In the genomic region with DNA sequence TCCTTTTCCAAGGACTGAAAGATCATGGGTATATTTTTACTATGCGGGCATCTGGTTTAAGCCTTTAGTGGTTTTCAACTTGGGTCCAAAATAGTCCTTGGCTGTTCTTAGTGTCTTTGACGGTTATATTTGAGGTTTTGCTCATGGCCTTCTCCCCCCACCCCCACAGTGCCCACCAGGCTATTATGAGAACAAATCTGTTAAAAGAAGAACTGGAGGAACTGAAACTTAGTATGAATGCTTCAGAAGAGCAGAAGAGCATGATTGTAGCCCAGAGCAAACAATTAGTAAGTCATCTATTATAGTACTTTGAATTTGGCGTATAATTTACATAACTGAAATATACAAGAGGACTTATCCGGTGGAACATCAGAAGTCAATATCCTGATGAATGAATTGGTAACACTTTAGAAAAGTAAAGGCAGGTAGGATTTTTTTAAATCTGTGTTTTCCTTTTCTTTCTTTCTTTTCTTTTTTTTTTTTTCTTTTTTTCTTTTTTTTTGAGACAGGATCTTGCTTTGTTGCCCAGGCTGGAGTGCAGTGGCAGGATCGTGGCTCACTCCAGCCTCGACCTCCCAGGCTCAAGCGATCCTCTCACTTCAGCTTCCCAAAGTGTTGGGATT, we compare ENCODE assay signal across 1 cellular context.
TF ChIP-seq lines count a peak whose summit lies in the region.

No MANE protein-coding gene starts in this region.

TF ChIP-seq in GM12878, 131 proteins besides CTCF, POLR2A, EP300 and RAD21 (continued from another document and continues in another):
- TF ChIP-seq, protein P1, sequence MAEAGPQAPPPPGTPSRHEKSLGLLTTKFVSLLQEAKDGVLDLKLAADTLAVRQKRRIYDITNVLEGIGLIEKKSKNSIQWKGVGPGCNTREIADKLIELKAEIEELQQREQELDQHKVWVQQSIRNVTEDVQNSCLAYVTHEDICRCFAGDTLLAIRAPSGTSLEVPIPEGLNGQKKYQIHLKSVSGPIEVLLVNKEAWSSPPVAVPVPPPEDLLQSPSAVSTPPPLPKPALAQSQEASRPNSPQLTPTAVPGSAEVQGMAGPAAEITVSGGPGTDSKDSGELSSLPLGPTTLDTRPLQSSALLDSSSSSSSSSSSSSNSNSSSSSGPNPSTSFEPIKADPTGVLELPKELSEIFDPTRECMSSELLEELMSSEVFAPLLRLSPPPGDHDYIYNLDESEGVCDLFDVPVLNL (IDR thresholded peaks at IDR 0.05; ENCODE audit: low read depth, low read length): no peak
- TF ChIP-seq, protein P2, sequence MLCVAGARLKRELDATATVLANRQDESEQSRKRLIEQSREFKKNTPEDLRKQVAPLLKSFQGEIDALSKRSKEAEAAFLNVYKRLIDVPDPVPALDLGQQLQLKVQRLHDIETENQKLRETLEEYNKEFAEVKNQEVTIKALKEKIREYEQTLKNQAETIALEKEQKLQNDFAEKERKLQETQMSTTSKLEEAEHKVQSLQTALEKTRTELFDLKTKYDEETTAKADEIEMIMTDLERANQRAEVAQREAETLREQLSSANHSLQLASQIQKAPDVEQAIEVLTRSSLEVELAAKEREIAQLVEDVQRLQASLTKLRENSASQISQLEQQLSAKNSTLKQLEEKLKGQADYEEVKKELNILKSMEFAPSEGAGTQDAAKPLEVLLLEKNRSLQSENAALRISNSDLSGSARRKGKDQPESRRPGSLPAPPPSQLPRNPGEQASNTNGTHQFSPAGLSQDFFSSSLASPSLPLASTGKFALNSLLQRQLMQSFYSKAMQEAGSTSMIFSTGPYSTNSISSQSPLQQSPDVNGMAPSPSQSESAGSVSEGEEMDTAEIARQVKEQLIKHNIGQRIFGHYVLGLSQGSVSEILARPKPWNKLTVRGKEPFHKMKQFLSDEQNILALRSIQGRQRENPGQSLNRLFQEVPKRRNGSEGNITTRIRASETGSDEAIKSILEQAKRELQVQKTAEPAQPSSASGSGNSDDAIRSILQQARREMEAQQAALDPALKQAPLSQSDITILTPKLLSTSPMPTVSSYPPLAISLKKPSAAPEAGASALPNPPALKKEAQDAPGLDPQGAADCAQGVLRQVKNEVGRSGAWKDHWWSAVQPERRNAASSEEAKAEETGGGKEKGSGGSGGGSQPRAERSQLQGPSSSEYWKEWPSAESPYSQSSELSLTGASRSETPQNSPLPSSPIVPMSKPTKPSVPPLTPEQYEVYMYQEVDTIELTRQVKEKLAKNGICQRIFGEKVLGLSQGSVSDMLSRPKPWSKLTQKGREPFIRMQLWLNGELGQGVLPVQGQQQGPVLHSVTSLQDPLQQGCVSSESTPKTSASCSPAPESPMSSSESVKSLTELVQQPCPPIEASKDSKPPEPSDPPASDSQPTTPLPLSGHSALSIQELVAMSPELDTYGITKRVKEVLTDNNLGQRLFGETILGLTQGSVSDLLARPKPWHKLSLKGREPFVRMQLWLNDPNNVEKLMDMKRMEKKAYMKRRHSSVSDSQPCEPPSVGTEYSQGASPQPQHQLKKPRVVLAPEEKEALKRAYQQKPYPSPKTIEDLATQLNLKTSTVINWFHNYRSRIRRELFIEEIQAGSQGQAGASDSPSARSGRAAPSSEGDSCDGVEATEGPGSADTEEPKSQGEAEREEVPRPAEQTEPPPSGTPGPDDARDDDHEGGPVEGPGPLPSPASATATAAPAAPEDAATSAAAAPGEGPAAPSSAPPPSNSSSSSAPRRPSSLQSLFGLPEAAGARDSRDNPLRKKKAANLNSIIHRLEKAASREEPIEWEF (IDR thresholded peaks at IDR 0.05; ENCODE audit: insufficient replicate concordance, low read depth, low read length): no peak
- TF ChIP-seq POU2F2 (IDR thresholded peaks at IDR 0.05; ENCODE audit: borderline replicate concordance, low read depth, low read length): peak; percentile 90
- TF ChIP-seq, protein P3, sequence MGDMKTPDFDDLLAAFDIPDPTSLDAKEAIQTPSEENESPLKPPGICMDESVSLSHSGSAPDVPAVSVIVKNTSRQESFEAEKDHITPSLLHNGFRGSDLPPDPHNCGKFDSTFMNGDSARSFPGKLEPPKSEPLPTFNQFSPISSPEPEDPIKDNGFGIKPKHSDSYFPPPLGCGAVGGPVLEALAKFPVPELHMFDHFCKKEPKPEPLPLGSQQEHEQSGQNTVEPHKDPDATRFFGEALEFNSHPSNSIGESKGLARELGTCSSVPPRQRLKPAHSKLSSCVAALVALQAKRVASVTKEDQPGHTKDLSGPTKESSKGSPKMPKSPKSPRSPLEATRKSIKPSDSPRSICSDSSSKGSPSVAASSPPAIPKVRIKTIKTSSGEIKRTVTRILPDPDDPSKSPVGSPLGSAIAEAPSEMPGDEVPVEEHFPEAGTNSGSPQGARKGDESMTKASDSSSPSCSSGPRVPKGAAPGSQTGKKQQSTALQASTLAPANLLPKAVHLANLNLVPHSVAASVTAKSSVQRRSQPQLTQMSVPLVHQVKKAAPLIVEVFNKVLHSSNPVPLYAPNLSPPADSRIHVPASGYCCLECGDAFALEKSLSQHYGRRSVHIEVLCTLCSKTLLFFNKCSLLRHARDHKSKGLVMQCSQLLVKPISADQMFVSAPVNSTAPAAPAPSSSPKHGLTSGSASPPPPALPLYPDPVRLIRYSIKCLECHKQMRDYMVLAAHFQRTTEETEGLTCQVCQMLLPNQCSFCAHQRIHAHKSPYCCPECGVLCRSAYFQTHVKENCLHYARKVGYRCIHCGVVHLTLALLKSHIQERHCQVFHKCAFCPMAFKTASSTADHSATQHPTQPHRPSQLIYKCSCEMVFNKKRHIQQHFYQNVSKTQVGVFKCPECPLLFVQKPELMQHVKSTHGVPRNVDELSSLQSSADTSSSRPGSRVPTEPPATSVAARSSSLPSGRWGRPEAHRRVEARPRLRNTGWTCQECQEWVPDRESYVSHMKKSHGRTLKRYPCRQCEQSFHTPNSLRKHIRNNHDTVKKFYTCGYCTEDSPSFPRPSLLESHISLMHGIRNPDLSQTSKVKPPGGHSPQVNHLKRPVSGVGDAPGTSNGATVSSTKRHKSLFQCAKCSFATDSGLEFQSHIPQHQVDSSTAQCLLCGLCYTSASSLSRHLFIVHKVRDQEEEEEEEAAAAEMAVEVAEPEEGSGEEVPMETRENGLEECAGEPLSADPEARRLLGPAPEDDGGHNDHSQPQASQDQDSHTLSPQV (IDR thresholded peaks at IDR 0.05): 0 out of 2 replicates have a peak, but pooled peaks have one; percentile 17
- TF ChIP-seq RB1 (IDR thresholded peaks at IDR 0.05; ENCODE audit: borderline replicate concordance): no peak
- TF ChIP-seq, protein P4, sequence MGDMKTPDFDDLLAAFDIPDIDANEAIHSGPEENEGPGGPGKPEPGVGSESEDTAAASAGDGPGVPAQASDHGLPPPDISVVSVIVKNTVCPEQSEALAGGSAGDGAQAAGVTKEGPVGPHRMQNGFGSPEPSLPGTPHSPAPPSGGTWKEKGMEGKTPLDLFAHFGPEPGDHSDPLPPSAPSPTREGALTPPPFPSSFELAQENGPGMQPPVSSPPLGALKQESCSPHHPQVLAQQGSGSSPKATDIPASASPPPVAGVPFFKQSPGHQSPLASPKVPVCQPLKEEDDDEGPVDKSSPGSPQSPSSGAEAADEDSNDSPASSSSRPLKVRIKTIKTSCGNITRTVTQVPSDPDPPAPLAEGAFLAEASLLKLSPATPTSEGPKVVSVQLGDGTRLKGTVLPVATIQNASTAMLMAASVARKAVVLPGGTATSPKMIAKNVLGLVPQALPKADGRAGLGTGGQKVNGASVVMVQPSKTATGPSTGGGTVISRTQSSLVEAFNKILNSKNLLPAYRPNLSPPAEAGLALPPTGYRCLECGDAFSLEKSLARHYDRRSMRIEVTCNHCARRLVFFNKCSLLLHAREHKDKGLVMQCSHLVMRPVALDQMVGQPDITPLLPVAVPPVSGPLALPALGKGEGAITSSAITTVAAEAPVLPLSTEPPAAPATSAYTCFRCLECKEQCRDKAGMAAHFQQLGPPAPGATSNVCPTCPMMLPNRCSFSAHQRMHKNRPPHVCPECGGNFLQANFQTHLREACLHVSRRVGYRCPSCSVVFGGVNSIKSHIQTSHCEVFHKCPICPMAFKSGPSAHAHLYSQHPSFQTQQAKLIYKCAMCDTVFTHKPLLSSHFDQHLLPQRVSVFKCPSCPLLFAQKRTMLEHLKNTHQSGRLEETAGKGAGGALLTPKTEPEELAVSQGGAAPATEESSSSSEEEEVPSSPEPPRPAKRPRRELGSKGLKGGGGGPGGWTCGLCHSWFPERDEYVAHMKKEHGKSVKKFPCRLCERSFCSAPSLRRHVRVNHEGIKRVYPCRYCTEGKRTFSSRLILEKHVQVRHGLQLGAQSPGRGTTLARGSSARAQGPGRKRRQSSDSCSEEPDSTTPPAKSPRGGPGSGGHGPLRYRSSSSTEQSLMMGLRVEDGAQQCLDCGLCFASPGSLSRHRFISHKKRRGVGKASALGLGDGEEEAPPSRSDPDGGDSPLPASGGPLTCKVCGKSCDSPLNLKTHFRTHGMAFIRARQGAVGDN (IDR thresholded peaks at IDR 0.05): peak; percentile 68
- TF ChIP-seq SIX5 (IDR thresholded peaks at IDR 0.05; ENCODE audit: low read depth, low read length, severe bottlenecking): no peak
- TF ChIP-seq EED (IDR thresholded peaks at IDR 0.05; ENCODE audit: low read depth): peak; percentile 96
- TF ChIP-seq TAF1 (IDR thresholded peaks at IDR 0.05; ENCODE audit: borderline replicate concordance, low read depth, low read length): no peak
- no peak for TF ChIP-seq ASH2L (IDR thresholded peaks at IDR 0.05; ENCODE audit: borderline replicate concordance, low read depth)
- peak; percentile 90 for TF ChIP-seq CHD2 (IDR thresholded peaks at IDR 0.05; ENCODE audit: borderline replicate concordance, low read depth, low read length)
- TF ChIP-seq CEBPB (IDR thresholded peaks at IDR 0.05; ENCODE audit: borderline replicate concordance in 1 of 2, low read depth in 2 of 2, low read length in 2 of 2): peak in 1 of 2 experiments; percentile 94; a peak in 2 of 4 replicates
- 0 out of 2 replicates have a peak, but pooled peaks have one; percentile 62 for TF ChIP-seq TARDBP (IDR thresholded peaks at IDR 0.05; ENCODE audit: borderline replicate concordance)
- peak; percentile 98 for TF ChIP-seq MEF2B (IDR thresholded peaks at IDR 0.05; ENCODE audit: partially characterized antibody, poor library complexity, severe bottlenecking)
- TF ChIP-seq SREBF1 (IDR thresholded peaks at IDR 0.05; ENCODE audit: low read length): no peak
- TF ChIP-seq SMARCA5 (IDR thresholded peaks at IDR 0.05): no peak
- TF ChIP-seq, protein P5, sequence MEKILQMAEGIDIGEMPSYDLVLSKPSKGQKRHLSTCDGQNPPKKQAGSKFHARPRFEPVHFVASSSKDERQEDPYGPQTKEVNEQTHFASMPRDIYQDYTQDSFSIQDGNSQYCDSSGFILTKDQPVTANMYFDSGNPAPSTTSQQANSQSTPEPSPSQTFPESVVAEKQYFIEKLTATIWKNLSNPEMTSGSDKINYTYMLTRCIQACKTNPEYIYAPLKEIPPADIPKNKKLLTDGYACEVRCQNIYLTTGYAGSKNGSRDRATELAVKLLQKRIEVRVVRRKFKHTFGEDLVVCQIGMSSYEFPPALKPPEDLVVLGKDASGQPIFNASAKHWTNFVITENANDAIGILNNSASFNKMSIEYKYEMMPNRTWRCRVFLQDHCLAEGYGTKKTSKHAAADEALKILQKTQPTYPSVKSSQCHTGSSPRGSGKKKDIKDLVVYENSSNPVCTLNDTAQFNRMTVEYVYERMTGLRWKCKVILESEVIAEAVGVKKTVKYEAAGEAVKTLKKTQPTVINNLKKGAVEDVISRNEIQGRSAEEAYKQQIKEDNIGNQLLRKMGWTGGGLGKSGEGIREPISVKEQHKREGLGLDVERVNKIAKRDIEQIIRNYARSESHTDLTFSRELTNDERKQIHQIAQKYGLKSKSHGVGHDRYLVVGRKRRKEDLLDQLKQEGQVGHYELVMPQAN (conservative IDR thresholded peaks at IDR 0.05): no peak
- no peak for TF ChIP-seq BRCA1 (IDR thresholded peaks at IDR 0.05; ENCODE audit: low read depth, low read length)
- TF ChIP-seq SMAD5 (IDR thresholded peaks at IDR 0.05; ENCODE audit: low read depth): no peak
- peak; percentile 98 for TF ChIP-seq MYB (IDR thresholded peaks at IDR 0.05; ENCODE audit: borderline replicate concordance, low read depth, low read length)
- TF ChIP-seq CBX3 (IDR thresholded peaks at IDR 0.05; ENCODE audit: borderline replicate concordance, low read depth): no peak
- TF ChIP-seq SRF (IDR thresholded peaks at IDR 0.05; ENCODE audit: low read depth in 2 of 2, low read length in 2 of 2): no peak
- TF ChIP-seq CBFB (IDR thresholded peaks at IDR 0.05; ENCODE audit: low read depth): peak; percentile 97
- TF ChIP-seq, protein P6, sequence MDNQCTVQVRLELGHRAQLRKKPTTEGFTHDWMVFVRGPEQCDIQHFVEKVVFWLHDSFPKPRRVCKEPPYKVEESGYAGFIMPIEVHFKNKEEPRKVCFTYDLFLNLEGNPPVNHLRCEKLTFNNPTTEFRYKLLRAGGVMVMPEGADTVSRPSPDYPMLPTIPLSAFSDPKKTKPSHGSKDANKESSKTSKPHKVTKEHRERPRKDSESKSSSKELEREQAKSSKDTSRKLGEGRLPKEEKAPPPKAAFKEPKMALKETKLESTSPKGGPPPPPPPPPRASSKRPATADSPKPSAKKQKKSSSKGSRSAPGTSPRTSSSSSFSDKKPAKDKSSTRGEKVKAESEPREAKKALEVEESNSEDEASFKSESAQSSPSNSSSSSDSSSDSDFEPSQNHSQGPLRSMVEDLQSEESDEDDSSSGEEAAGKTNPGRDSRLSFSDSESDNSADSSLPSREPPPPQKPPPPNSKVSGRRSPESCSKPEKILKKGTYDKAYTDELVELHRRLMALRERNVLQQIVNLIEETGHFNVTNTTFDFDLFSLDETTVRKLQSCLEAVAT (IDR thresholded peaks at IDR 0.05): peak; percentile 87
- no peak for TF ChIP-seq CHD4 (IDR thresholded peaks at IDR 0.05)
- TF ChIP-seq, protein P7, sequence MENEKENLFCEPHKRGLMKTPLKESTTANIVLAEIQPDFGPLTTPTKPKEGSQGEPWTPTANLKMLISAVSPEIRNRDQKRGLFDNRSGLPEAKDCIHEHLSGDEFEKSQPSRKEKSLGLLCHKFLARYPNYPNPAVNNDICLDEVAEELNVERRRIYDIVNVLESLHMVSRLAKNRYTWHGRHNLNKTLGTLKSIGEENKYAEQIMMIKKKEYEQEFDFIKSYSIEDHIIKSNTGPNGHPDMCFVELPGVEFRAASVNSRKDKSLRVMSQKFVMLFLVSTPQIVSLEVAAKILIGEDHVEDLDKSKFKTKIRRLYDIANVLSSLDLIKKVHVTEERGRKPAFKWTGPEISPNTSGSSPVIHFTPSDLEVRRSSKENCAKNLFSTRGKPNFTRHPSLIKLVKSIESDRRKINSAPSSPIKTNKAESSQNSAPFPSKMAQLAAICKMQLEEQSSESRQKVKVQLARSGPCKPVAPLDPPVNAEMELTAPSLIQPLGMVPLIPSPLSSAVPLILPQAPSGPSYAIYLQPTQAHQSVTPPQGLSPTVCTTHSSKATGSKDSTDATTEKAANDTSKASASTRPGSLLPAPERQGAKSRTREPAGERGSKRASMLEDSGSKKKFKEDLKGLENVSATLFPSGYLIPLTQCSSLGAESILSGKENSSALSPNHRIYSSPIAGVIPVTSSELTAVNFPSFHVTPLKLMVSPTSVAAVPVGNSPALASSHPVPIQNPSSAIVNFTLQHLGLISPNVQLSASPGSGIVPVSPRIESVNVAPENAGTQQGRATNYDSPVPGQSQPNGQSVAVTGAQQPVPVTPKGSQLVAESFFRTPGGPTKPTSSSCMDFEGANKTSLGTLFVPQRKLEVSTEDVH (IDR thresholded peaks at IDR 0.05; ENCODE audit: low read depth, partially characterized antibody): no peak
- no peak for TF ChIP-seq NRF1 (conservative IDR thresholded peaks at IDR 0.05; ENCODE audit: low read depth, low read length)
- no peak for TF ChIP-seq CHD1 (IDR thresholded peaks at IDR 0.05; ENCODE audit: low read depth, low read length)
- TF ChIP-seq YBX1 (IDR thresholded peaks at IDR 0.05): no peak
- peak; percentile 98 for TF ChIP-seq MTA2 (IDR thresholded peaks at IDR 0.05; ENCODE audit: low read depth)
- no peak for TF ChIP-seq LARP7 (IDR thresholded peaks at IDR 0.05)
- TF ChIP-seq HDAC6 (IDR thresholded peaks at IDR 0.05; ENCODE audit: unreplicated experiment): no peak
- no peak for TF ChIP-seq NR2C2 (IDR thresholded peaks at IDR 0.05; ENCODE audit: borderline replicate concordance, control insufficient read depth, insufficient read length, low read depth)
